In the genomic region with DNA sequence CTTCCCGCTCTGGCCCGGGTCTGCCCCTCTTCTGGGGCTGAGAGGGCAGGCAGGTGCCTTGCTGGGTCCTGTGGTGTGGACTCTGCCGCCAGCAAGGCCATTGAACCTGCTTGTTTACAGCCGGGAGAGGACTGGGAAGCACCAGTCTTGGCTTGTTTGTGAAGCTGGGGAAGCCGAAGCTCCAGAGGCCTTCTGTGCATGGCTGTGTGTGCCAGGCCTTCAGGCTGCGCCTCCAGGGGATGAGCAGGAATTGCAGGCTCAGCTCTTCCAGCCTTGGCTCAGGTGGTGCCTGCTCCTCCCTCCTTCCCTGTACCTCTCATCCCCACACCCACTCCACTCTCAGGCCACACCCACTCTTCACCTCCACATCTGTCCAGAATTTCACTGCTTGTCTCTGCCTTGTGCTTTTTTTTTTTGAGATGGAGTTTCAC, we compare ENCODE assay signal across 12 cellular contexts. TPM values are rescaled to one million over a fixed set of nuclear protein-coding genes. Genes with fewer than 3 reads are reported as not detected.
DNase-seq lines count a peak whose midpoint lies in the region; TF ChIP-seq lines count a peak whose summit lies in the region.
"Had no signal": no experiment of that assay in that cellular context is flagged by ENCODE, and none has a peak within 500 bp of the region (broad histone marks: within the 10 kb centered on the region; RNA-seq: fewer than 3 reads in every experiment).

No MANE protein-coding gene starts in this region.

- H3K4me1 ChIP-seq in tibial nerve = peaks cover 3 to 42% (median 14%) of the 10 kb centered on the region in 4 donors

- no peaks in the 10 kb centered on the region for H3K9me3 ChIP-seq in tibial nerve
- H3K9me3 ChIP-seq: Peyer's patch, spleen had no signal

- no peak for DNase-seq in Calu3
- peak; percentile 58 for DNase-seq in NCI-H1694 treated with DMSO at 0.1 percent for 48 hours (lab: John Stamatoyannopoulos, UW)
- peak; percentile 27 for DNase-seq in MCF 10A (ENCODE audit: unreplicated experiment)
- peak; percentile 19 for DNase-seq in mucosa of gallbladder (ENCODE audit: low spot score)
- DNase-seq in activated gamma-delta T cell treated with Interleukin-2 at 50 U/mL for 16 hours = no peak
- DNase-seq in tibial nerve (ENCODE audit: low spot score in 2 of 2) = no peak
- DNase-seq in NK-92 (lab: John Stamatoyannopoulos, UW; ENCODE audit: unreplicated experiment) = no peak
- no peak for DNase-seq in T-helper 2 cell treated with Interferon-gamma antibody and Interleukin-4, amounts not matched to agents 5 μg/mL and 100 μg/mL, for 36 hours (ENCODE audit: low spot score)
- DNase-seq: spleen had no signal

- H3K27ac Mint-ChIP-seq in Calu3 (ENCODE audit: unreplicated experiment) (peak overlapping the region; percentile 45), MCF 10A (ENCODE audit: low read depth, unreplicated experiment) (peak overlapping the region; percentile 32)
- no peak overlapping the region for H3K27ac Mint-ChIP-seq in T-helper 2 cell treated with Interferon-gamma antibody and Interleukin-4, amounts not matched to agents 5 μg/mL and 100 μg/mL, for 36 hours

- BruUV-seq in Calu3 (replicated peaks; lab: Mats Ljungman, UMichigan) (no TSS peak), MCF 10A (replicated peaks; lab: Mats Ljungman, UMichigan) (no TSS peak)

- peaks cover 17% of the 10 kb centered on the region for H3K4me1 Mint-ChIP-seq in Calu3 (ENCODE audit: low read depth, unreplicated experiment)
- H3K4me1 Mint-ChIP-seq in MCF 10A (ENCODE audit: insufficient read depth, unreplicated experiment) = peaks cover 42% of the 10 kb centered on the region
- H3K4me1 Mint-ChIP-seq in T-helper 2 cell treated with Interferon-gamma antibody and Interleukin-4, amounts not matched to agents 5 μg/mL and 100 μg/mL, for 36 hours (ENCODE audit: low read depth) = peaks cover 19% of the 10 kb centered on the region

- TF ChIP-seq CTCF in Calu3 (IDR thresholded peaks at IDR 0.05; ENCODE audit: unreplicated experiment) (no peak), MCF 10A (IDR thresholded peaks at IDR 0.05; ENCODE audit: unreplicated experiment) (peak; percentile 20), tibial nerve (IDR thresholded peaks at IDR 0.05) (no peak)

- intact Hi-C loops in Calu3 (cut with micrococcal nuclease; ENCODE audit: unreplicated experiment) = no loop called here
- intact Hi-C loops in MCF 10A (cut with micrococcal nuclease) = no loop called here

- peaks cover 3% of the 10 kb centered on the region for H3K36me3 Mint-ChIP-seq in Calu3 (ENCODE audit: insufficient read depth, unreplicated experiment)
- H3K36me3 Mint-ChIP-seq in MCF 10A (ENCODE audit: insufficient read depth, unreplicated experiment) = peaks cover 7% of the 10 kb centered on the region
- H3K36me3 Mint-ChIP-seq in T-helper 2 cell treated with Interferon-gamma antibody and Interleukin-4, amounts not matched to agents 5 μg/mL and 100 μg/mL, for 36 hours (ENCODE audit: low read depth) = peaks cover 5% of the 10 kb centered on the region

- POLR2A ChIA-PET in MCF 10A (lab: Yijun Ruan, JAX) = interaction anchor here (0.6 to 5.1 kb wide), 14 partner anchors 9 to 642 kb away, joined by 3 to 40 read pairs (median 6); a partner anchor contains a TSS

- TF ChIP-seq POLR2A in tibial nerve (IDR thresholded peaks at IDR 0.05) = no peak

- H3K4me3 ChIP-seq in tibial nerve = no peak overlapping the region
- H3K4me3 ChIP-seq: Peyer's patch, spleen had no signal

- H3K9me3 Mint-ChIP-seq in Calu3 (ENCODE audit: low read depth, unreplicated experiment) (no peaks in the 10 kb centered on the region), MCF 10A (ENCODE audit: unreplicated experiment) (no peaks in the 10 kb centered on the region)
- no peaks in the 10 kb centered on the region for H3K9me3 Mint-ChIP-seq in T-helper 2 cell treated with Interferon-gamma antibody and Interleukin-4, amounts not matched to agents 5 μg/mL and 100 μg/mL, for 36 hours

- no peak overlapping the region for H3K27ac ChIP-seq in tibial nerve
- H3K27ac ChIP-seq: Peyer's patch, spleen had no signal

- H3K36me3 ChIP-seq in tibial nerve = peaks cover 0 to 20% (median 0%) of the 10 kb centered on the region in 3 donors
- H3K36me3 ChIP-seq: Peyer's patch had no signal

- H3K4me3 Mint-ChIP-seq in Calu3 (ENCODE audit: low read depth, unreplicated experiment) = no peak overlapping the region
- no peak overlapping the region for H3K4me3 Mint-ChIP-seq in MCF 10A (ENCODE audit: unreplicated experiment)
- H3K4me3 Mint-ChIP-seq in T-helper 2 cell treated with Interferon-gamma antibody and Interleukin-4, amounts not matched to agents 5 μg/mL and 100 μg/mL, for 36 hours = no peak overlapping the region

- 43 to 66% methylated on average over 3 to 6 of the region's 6 CpGs for WGBS in tibial nerve, 2 donors

- H3K27me3 ChIP-seq in tibial nerve = no peaks in the 10 kb centered on the region
- H3K27me3 ChIP-seq: Peyer's patch, spleen had no signal

- no peaks in the 10 kb centered on the region for H3K27me3 Mint-ChIP-seq in Calu3 (ENCODE audit: unreplicated experiment)
- no peaks in the 10 kb centered on the region for H3K27me3 Mint-ChIP-seq in MCF 10A (ENCODE audit: insufficient read depth, unreplicated experiment)
- no peaks in the 10 kb centered on the region for H3K27me3 Mint-ChIP-seq in T-helper 2 cell treated with Interferon-gamma antibody and Interleukin-4, amounts not matched to agents 5 μg/mL and 100 μg/mL, for 36 hours (ENCODE audit: low read depth)

- no peak for TF ChIP-seq EP300 in tibial nerve (IDR thresholded peaks at IDR 0.05)

- CTCF ChIA-PET in Calu3 (lab: Charles Lee) (interaction anchor here (0.6 kb wide), 1 partner anchor 16 kb away, joined by 6 read pairs; no protein-coding TSS in a partner anchor), MCF 10A (lab: Yijun Ruan, JAX) (interaction anchor here (0.7 to 4.6 kb wide), 11 partner anchors 11 to 538 kb away, joined by 4 to 27 read pairs (median 5); a partner anchor contains a TSS)

RNA-seq across cellular contexts. Expression of a gene that starts 17.5 kb away (rescaled TPM):
- total RNA-seq in Calu3 (2022) (107 and 111 TPM in 2 replicates), MCF 10A (2022) (153 and 165 TPM in 2 replicates), mucosa of gallbladder (184 TPM), tibial nerve (100 to 1,000 TPM; 315 to 444 (median 398) TPM)

RNA-seq across cellular contexts. Expression of a gene that starts 25.0 kb away (rescaled TPM):
- 136 and 162 TPM in 2 replicates for total RNA-seq in Calu3 (2022)
- 74.1 and 106 TPM in 2 replicates for total RNA-seq in MCF 10A (2022)
- total RNA-seq in mucosa of gallbladder = 149 TPM
- total RNA-seq in tibial nerve = 10 to 100 TPM; 33.1 to 55.1 (median 43.6) TPM

RNA-seq across cellular contexts. Expression of a gene that starts 28.5 kb away (rescaled TPM):
- total RNA-seq in Calu3 (2022) (not detected in 2 replicates), MCF 10A (2022) (not detected in 2 replicates), mucosa of gallbladder (0.09 TPM), tibial nerve (under 1 TPM in 1 of 4 donors, not detected in 3; 0.60 TPM)
- total RNA-seq: dermis microvascular lymphatic vessel endothelial cell, subcutaneous adipose tissue had no signal

RNA-seq across cellular contexts. Expression of a gene that starts 36.2 kb away (rescaled TPM):
- total RNA-seq in Calu3 (2022) = 159 and 161 TPM in 2 replicates
- total RNA-seq in MCF 10A (2022) = 71.6 and 97.4 TPM in 2 replicates
- total RNA-seq in mucosa of gallbladder = 142 TPM
- total RNA-seq in tibial nerve = 100 to 1,000 TPM in 1 of 4 donors, 10 to 100 TPM in 3; 48.9 to 132 (median 73.9) TPM

RNA-seq across cellular contexts. Expression of a gene that starts 58.5 kb away (rescaled TPM):
- total RNA-seq in Calu3 (2022) (134 and 139 TPM in 2 replicates), MCF 10A (2022) (107 and 108 TPM in 2 replicates), mucosa of gallbladder (127 TPM), tibial nerve (100 to 1,000 TPM in 3 of 4 donors, 10 to 100 TPM in 1; 61.8 to 122 (median 113) TPM)

Comparison
In these comparisons a context has a peak if more than half of its experiments do, and no peak if none do; other contexts are left out.
1. DNase-seq: peak in NCI-H1694 treated with DMSO at 0.1 percent for 48 hours (single experiment), MCF 10A (single experiment) and mucosa of gallbladder (single experiment); none in Calu3 (single experiment), activated gamma-delta T cell treated with Interleukin-2 at 50 U/mL for 16 hours (single experiment), tibial nerve (0 of 2), NK-92 (single experiment) and T-helper 2 cell treated with Interferon-gamma antibody and Interleukin-4, amounts not matched to agents 5 μg/mL and 100 μg/mL, for 36 hours (single experiment).